Comparison of ENCODE assay signal across 12 cellular contexts in the genomic region with DNA sequence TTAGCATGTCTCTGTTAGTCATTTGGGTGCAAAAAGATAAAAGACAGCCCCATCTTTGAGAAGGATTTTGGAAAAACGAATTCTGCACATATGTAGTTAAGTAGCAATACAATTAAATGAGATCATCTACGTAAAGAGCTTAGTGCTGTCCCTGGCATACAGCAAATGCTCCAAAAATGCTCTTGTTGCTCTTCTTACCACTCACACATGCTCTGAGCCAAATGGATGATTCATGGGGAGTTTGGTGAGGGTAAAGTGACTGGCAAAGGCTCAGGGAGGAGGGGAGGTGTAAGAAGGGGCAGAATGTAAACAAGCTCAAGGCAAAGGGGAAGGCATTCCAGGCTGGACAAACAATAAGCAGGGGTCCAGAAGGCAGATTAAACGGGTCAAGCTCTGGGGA.
A peak's percentile ranks its signal among the peaks of the same experiment; 100 is the strongest.
DNase-seq lines count a peak whose midpoint lies in the region; ATAC-seq, FAIRE-seq and TF ChIP-seq lines count a peak whose summit lies in the region.
"Had no signal": no experiment of that assay in that cellular context is flagged by ENCODE, and none has a peak within 500 bp of the region (broad histone marks: within the 10 kb centered on the region; RNA-seq: fewer than 3 reads in every experiment).

No MANE protein-coding gene starts in this region.

- no peak overlapping the region for H3K4me3 ChIP-seq in bronchial epithelial cell (ENCODE audit: low read depth, low read length)
- H3K4me3 ChIP-seq in WERI-Rb-1 (ENCODE audit: low read depth, low read length) = no peak overlapping the region
- H3K4me3 ChIP-seq: SJCRH30 had no signal

- intact Hi-C loops in sciatic nerve (cut with DNase I) = no loop called here

- no peak for FAIRE-seq in bronchial epithelial cell (lab: Jason Lieb, UNC)

- no peaks in the 10 kb centered on the region for H3K9me3 ChIP-seq in WERI-Rb-1 (ENCODE audit: severe bottlenecking)
- H3K9me3 ChIP-seq: SJCRH30 had no signal

- TF ChIP-seq CTCF in AG09319 (IDR thresholded peaks at IDR 0.05; ENCODE audit: low read depth, low read length) = no peak
- TF ChIP-seq CTCF in bronchial epithelial cell (IDR thresholded peaks at IDR 0.05; ENCODE audit: insufficient read depth, low read length, severe bottlenecking) = no peak
- no peak for TF ChIP-seq CTCF in WERI-Rb-1 (IDR thresholded peaks at IDR 0.05; ENCODE audit: low read depth, low read length)

- peak; percentile 51 for DNase-seq in AG09319 (ENCODE audit: extremely low read depth, low read depth)
- peak; percentile 83 for DNase-seq in NCI-H446 treated with DMSO at 0.1 percent for 48 hours (lab: John Stamatoyannopoulos, UW)
- DNase-seq in bronchial epithelial cell (ENCODE audit: low read depth) = peak; percentile 76
- peak; percentile 77 for DNase-seq in kidney tubule cell (ENCODE audit: low spot score)
- no peak for DNase-seq in NCI-H1417 (lab: John Stamatoyannopoulos, UW)
- no peak for DNase-seq in WERI-Rb-1
- DNase-seq in sciatic nerve (ENCODE audit: low spot score) = no peak
- DNase-seq: cerebellar nuclear complex, SJCRH30 had no signal

- H3K36me3 ChIP-seq in bronchial epithelial cell (ENCODE audit: control insufficient read depth, insufficient read depth, low read length) (no peaks in the 10 kb centered on the region), WERI-Rb-1 (no peaks in the 10 kb centered on the region)
- H3K36me3 ChIP-seq: SJCRH30 had no signal

- ATAC-seq in sciatic nerve (no peak), GM19324 (IDR thresholded peaks at IDR 0.05; ENCODE audit: low FRiP score, unreplicated experiment) (no peak)
- ATAC-seq: activated CD4-positive, CD25-positive, alpha-beta regulatory T cell treated with anti-CD3 and anti-CD28 coated beads, Interleukin-2, amount 50 U/mL, for 24 hours had no signal

- H3K27me3 ChIP-seq in bronchial epithelial cell (ENCODE audit: control insufficient read depth, insufficient read depth, low read length) (no peaks in the 10 kb centered on the region), WERI-Rb-1 (ENCODE audit: insufficient read depth, low read depth, severe bottlenecking) (no peaks in the 10 kb centered on the region)
- H3K27me3 ChIP-seq: SJCRH30 had no signal

- H3K27ac ChIP-seq in WERI-Rb-1 = no peak overlapping the region
- H3K27ac ChIP-seq: C4-2B, SJCRH30 had no signal

Comparison
In these comparisons a context has a peak if more than half of its experiments do, and no peak if none do; other contexts are left out.
1. DNase-seq: peak in AG09319 (single experiment), NCI-H446 treated with DMSO at 0.1 percent for 48 hours (single experiment), bronchial epithelial cell (single experiment) and kidney tubule cell (single experiment); none in NCI-H1417 (0 of 3), WERI-Rb-1 (single experiment) and sciatic nerve (single experiment).